Comparison of ENCODE assay signal across 21 cellular contexts in the genomic region with DNA sequence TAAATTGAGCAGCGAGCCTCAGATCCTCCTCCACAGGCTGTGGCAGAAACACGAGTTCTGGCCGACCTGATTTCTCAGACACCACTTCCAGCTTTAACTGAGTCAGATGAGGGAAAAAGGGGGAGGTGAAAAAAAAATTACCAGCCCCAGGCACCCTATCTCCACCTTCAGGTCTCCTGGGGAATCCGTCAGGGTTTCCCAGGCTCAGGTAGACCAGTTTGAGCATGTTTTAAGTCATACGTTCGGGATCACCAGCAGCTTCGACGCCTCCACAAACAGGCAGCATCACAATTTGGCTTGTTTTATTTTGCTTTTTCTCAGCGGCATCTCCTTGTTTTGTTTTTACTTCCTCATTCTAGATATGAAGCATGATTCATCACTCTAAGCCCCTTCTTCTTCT.
A peak's percentile ranks its signal among the peaks of the same experiment; 100 is the strongest.
DNase-seq lines count a peak whose midpoint lies in the region; ATAC-seq and TF ChIP-seq lines count a peak whose summit lies in the region.
"Had no signal": no experiment of that assay in that cellular context is flagged by ENCODE, and none has a peak within 500 bp of the region (broad histone marks: within the 10 kb centered on the region; RNA-seq: fewer than 3 reads in every experiment).

No MANE protein-coding gene starts in this region.

- H3K36me3 Mint-ChIP-seq in Calu3 (ENCODE audit: insufficient read depth, unreplicated experiment) (no peaks in the 10 kb centered on the region), naive B cell (no peaks in the 10 kb centered on the region)
- H3K36me3 Mint-ChIP-seq in dendritic cell treated with granulocyte-macrophage colony-stimulating factor and Interleukin-4, amounts not matched to agents 40 ng/mL and 50 ng/mL, for 4 days (ENCODE audit: low read depth), result no peaks in the 10 kb centered on the region
- H3K36me3 Mint-ChIP-seq: CD8-positive, alpha-beta T cell; mesothelial cell of epicardium; natural killer cell treated with Interleukin-12 subunit alpha and Interleukin-12 subunit beta and Interleukin-15 and Interleukin-18, amount 100 ng/mL, for 72 hours had no signal

- H3K4me1 Mint-ChIP-seq in Calu3 (ENCODE audit: low read depth, unreplicated experiment) (no peaks in the 10 kb centered on the region), naive B cell (peaks cover 48 to 65% (median 54%) of the 10 kb centered on the region in 3 donors)
- peaks cover 41% of the 10 kb centered on the region for H3K4me1 Mint-ChIP-seq in dendritic cell treated with granulocyte-macrophage colony-stimulating factor and Interleukin-4, amounts not matched to agents 40 ng/mL and 50 ng/mL, for 4 days (ENCODE audit: low read depth)

- H3K27ac Mint-ChIP-seq in Calu3 (ENCODE audit: unreplicated experiment), result peak overlapping the region; percentile 11
- H3K27ac Mint-ChIP-seq in dendritic cell treated with granulocyte-macrophage colony-stimulating factor and Interleukin-4, amounts not matched to agents 40 ng/mL and 50 ng/mL, for 4 days, result peak overlapping the region; percentile 64
- peak overlapping the region; percentile 56 to 94 (median 83) for H3K27ac Mint-ChIP-seq in naive B cell
- H3K27ac Mint-ChIP-seq: activated naive CD8-positive, alpha-beta T cell treated with anti-CD3 and anti-CD28 coated beads, Interleukin-2, amount 50 U/mL, for 24 hours; CD8-positive, alpha-beta T cell; mesothelial cell of epicardium; natural killer cell treated with Interleukin-12 subunit alpha and Interleukin-12 subunit beta and Interleukin-15 and Interleukin-18, amount 100 ng/mL, for 72 hours had no signal

- TF ChIP-seq CTCF in Calu3 (IDR thresholded peaks at IDR 0.05; ENCODE audit: unreplicated experiment), result no peak

- no peak for ATAC-seq in naive B cell (ENCODE audit: low read depth in 2 of 2)
- no peak for ATAC-seq in HG03139 (IDR thresholded peaks at IDR 0.05; ENCODE audit: unreplicated experiment)
- ATAC-seq: activated naive CD8-positive, alpha-beta T cell treated with anti-CD3 and anti-CD28 coated beads, Interleukin-2, amount 50 U/mL, for 24 hours; body of pancreas; CD8-positive, alpha-beta T cell; natural killer cell treated with Interleukin-12 subunit alpha and Interleukin-12 subunit beta and Interleukin-15 and Interleukin-18, amount 100 ng/mL, for 72 hours; right lobe of liver had no signal

- H3K9me3 Mint-ChIP-seq in Calu3 (ENCODE audit: low read depth, unreplicated experiment) (no peaks in the 10 kb centered on the region), naive B cell (peaks cover 0 to 3% (median 0%) of the 10 kb centered on the region in 7 donors)
- no peaks in the 10 kb centered on the region for H3K9me3 Mint-ChIP-seq in dendritic cell treated with granulocyte-macrophage colony-stimulating factor and Interleukin-4, amounts not matched to agents 40 ng/mL and 50 ng/mL, for 4 days
- H3K9me3 Mint-ChIP-seq: activated naive CD8-positive, alpha-beta T cell treated with anti-CD3 and anti-CD28 coated beads, Interleukin-2, amount 50 U/mL, for 24 hours; CD8-positive, alpha-beta T cell; natural killer cell treated with Interleukin-12 subunit alpha and Interleukin-12 subunit beta and Interleukin-15 and Interleukin-18, amount 100 ng/mL, for 72 hours had no signal

- no TSS peak for BruUV-seq in Calu3 (replicated peaks; lab: Mats Ljungman, UMichigan)

- CTCF ChIA-PET in Calu3 (lab: Charles Lee), result no interaction called here

- peaks cover 12% of the 10 kb centered on the region for H3K27me3 Mint-ChIP-seq in Calu3 (ENCODE audit: unreplicated experiment)
- peaks cover 4% of the 10 kb centered on the region for H3K27me3 Mint-ChIP-seq in dendritic cell treated with granulocyte-macrophage colony-stimulating factor and Interleukin-4, amounts not matched to agents 40 ng/mL and 50 ng/mL, for 4 days
- no peaks in the 10 kb centered on the region for H3K27me3 Mint-ChIP-seq in naive B cell

- no peak overlapping the region for H3K4me3 Mint-ChIP-seq in Calu3 (ENCODE audit: low read depth, unreplicated experiment)
- H3K4me3 Mint-ChIP-seq in dendritic cell treated with granulocyte-macrophage colony-stimulating factor and Interleukin-4, amounts not matched to agents 40 ng/mL and 50 ng/mL, for 4 days, result no peak overlapping the region
- peak overlapping the region in 6 of 8 donors; percentile 40 to 87 (median 62) for H3K4me3 Mint-ChIP-seq in naive B cell
- H3K4me3 Mint-ChIP-seq: activated naive CD8-positive, alpha-beta T cell treated with anti-CD3 and anti-CD28 coated beads, Interleukin-2, amount 50 U/mL, for 24 hours; CD8-positive, alpha-beta T cell; mesothelial cell of epicardium; natural killer cell treated with Interleukin-12 subunit alpha and Interleukin-12 subunit beta and Interleukin-15 and Interleukin-18, amount 100 ng/mL, for 72 hours had no signal

- DNase-seq in Calu3 (no peak), NOMO-1 treated with DMSO at 0.1 percent for 48 hours (lab: John Stamatoyannopoulos, UW; ENCODE audit: unreplicated experiment) (peak; percentile 45), naive B cell (no peak), inferior parietal cortex (ENCODE audit: extremely low spot score) (no peak), HT-29 (ENCODE audit: low spot score) (no peak)
- DNase-seq: activated CD4-positive, alpha-beta T cell treated with anti-CD3 and anti-CD28 coated beads, Interleukin-2, amount 50 U/mL, for 1 hour; activated CD8-positive, alpha-beta memory T cell treated with anti-CD3 and anti-CD28 coated beads, Interleukin-2, amount 50 U/mL, for 4 hours; activated effector memory CD4-positive, alpha-beta T cell treated with anti-CD3 and anti-CD28 coated beads, Interleukin-2, amount 50 U/mL, for 16 hours; activated naive CD8-positive, alpha-beta T cell treated with anti-CD3 and anti-CD28 coated beads, Interleukin-2, amount 50 U/mL, for 24 hours; body of pancreas; CD8-positive, alpha-beta T cell; DMS79; NCI-H1417 treated with DMSO at 0.1 percent for 48 hours; NCI-H446; right lobe of liver; stimulated activated CD4-positive, alpha-beta T cell treated with anti-CD3 and anti-CD28 coated beads, Interleukin-15, amount 100 ng/mL, for 24 hours; T-helper 2 cell had no signal

- intact Hi-C loops in Calu3 (cut with micrococcal nuclease; ENCODE audit: unreplicated experiment), result no loop called here
- intact Hi-C loops in dendritic cell treated with granulocyte-macrophage colony-stimulating factor and Interleukin-4, amounts not matched to agents 40 ng/mL and 50 ng/mL, for 4 days (cut with micrococcal nuclease), result no loop called here

Comparison
In these comparisons a context has a peak if more than half of its experiments do, and no peak if none do; other contexts are left out.
1. H3K27ac Mint-ChIP-seq: peak in every context shown above with its lines; median percentile 83 in naive B cell; 64 in dendritic cell treated with granulocyte-macrophage colony-stimulating factor and Interleukin-4, amounts not matched to agents 40 ng/mL and 50 ng/mL, for 4 days; 11 in Calu3.
2. H3K4me3 Mint-ChIP-seq: peak in naive B cell (6 of 8); none in Calu3 (single experiment) and dendritic cell treated with granulocyte-macrophage colony-stimulating factor and Interleukin-4, amounts not matched to agents 40 ng/mL and 50 ng/mL, for 4 days (single experiment).